In the genomic region with DNA sequence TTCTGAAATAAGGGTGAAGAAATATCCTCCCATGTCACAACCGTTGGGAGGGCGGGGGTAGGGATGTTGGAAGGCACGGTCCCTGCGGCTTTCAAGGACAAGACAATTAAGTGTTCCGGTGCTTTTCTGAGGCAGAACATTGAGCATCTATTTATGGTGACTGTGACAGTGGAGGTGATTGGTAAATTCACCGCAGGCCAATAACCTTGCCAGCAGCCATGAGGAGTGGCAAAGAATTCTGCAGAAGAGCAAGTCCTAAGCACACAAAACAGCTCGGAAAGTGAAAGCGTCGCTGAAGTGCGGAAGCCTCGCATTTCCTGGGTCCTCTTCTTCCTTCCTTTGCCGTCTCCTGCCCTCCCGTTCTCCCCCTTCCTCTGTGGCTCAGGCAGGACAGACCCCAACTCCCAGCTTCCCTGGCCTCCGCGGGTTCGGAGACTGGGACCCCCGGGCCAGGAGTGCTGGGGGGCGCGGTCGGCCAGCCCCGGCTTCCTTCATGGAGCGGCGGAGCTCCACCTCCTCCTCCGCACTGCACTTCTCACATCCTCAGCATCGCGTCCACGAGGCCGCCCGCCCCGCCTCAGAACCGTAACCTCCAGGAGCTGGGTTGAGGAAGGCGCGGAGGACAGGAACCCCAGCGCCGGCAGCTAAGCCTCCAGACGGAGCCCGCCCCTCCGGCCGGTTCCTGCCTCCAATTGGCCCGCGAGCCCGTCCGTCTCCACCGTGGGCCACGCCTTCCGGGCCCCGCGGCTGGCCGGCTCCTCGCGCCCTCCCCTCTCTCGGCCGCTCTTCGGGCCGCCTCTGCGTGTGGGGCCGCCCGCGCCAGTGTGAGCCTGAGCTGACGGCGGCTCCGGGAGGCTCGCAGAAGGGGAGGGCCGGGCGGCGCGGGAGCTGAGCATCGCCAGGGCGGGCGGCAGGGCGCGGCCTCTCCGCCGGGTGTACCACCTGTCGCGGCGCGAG, we compare ENCODE assay signal across 8 cellular contexts. TPM values are rescaled to one million over a fixed set of nuclear protein-coding genes. Genes with fewer than 3 reads are reported as not detected.
A peak's percentile ranks its signal among the peaks of the same experiment; 100 is the strongest.
DNase-seq lines count a peak whose midpoint lies in the region; ATAC-seq and TF ChIP-seq lines count a peak whose summit lies in the region.

A gene (plus strand): TSS at position 774 of the 957 bp plus-strand sequence. CDS start 16,703 bp downstream, outside the sequence.

- ATAC-seq in GM19395 (IDR thresholded peaks at IDR 0.05; ENCODE audit: unreplicated experiment) (peak; percentile 93), HG03558 (IDR thresholded peaks at IDR 0.05; ENCODE audit: extremely low read depth, unreplicated experiment) (peak; percentile 88), left lobe of liver (peak; percentile 96)

- DNase-seq in CD14-positive monocyte (ENCODE audit: low spot score) (peak; percentile 91), NCI-H748 treated with DMSO at 0.1 percent for 48 hours (lab: John Stamatoyannopoulos, UW) (peak; percentile 81), dedifferentiated amniotic fluid mesenchymal stem cell (ENCODE audit: extremely low spot score) (peak; percentile 84), left lobe of liver (ENCODE audit: low spot score) (peak; percentile 96)
- peak; percentile 85 to 88 for DNase-seq in activated CD4-positive, alpha-beta T cell treated with anti-CD3 and anti-CD28 coated beads, Interleukin-2, amount 50 U/mL, for 24 hours (ENCODE audit: low read depth in 1 of 2, low spot score in 1 of 2)
- peak; percentile 92 to 94 for DNase-seq in stimulated activated CD4-positive, alpha-beta T cell treated with anti-CD3 and anti-CD28 coated beads, Interleukin-2, amount 100 ng/mL, for 24 hours

- intact Hi-C loops in CD14-positive monocyte (cut with micrococcal nuclease): loop anchor here (5.0 to 10.0 kb wide), 3 partner anchors 41 to 156 kb away; a partner anchor contains a TSS

- H3K4me3 Mint-ChIP-seq in CD14-positive monocyte: peak within 1 kb of the TSS; percentile 99

- H3K27ac Mint-ChIP-seq in CD14-positive monocyte: peak within 1 kb of the TSS; percentile 97 to 99 (median 98)

- peaks cover 0 to 2% (median 0%) of the 10 kb centered on the region in 3 donors for H3K27me3 Mint-ChIP-seq in CD14-positive monocyte (ENCODE audit: low read depth in 3 of 3)

- no peaks in the 10 kb centered on the region for H3K36me3 Mint-ChIP-seq in CD14-positive monocyte

- TF ChIP-seq CTCF in CD14-positive monocyte (IDR thresholded peaks at IDR 0.05): no peak

- H3K9me3 Mint-ChIP-seq in CD14-positive monocyte: no peaks in the 10 kb centered on the region

- peaks cover 41% of the 10 kb centered on the region for H3K4me1 Mint-ChIP-seq in CD14-positive monocyte

RNA-seq across cellular contexts. Expression of the gene that starts here (rescaled TPM):
- polyA plus RNA-seq in CD14-positive monocyte: 10 to 100 TPM; 71.7 to 93.8 TPM
- total RNA-seq in left lobe of liver: 13.2 TPM

Comparison
In these comparisons a context has a peak if more than half of its experiments do, and no peak if none do; other contexts are left out.
1. Peak in every context shown above with its lines: DNase-seq and ATAC-seq.